Comparison of ENCODE assay signal across 8 cellular contexts in genomic region chr3:125585595-125586223, GRCh38. TPM values are rescaled to one million over a fixed set of nuclear protein-coding genes. Genes with fewer than 3 reads are reported as not detected.
DNase-seq lines count a peak whose midpoint lies in the region; ATAC-seq and TF ChIP-seq lines count a peak whose summit lies in the region.

No MANE protein-coding gene starts in this region.

- H3K9me3 ChIP-seq in CD4-positive, alpha-beta T cell (ENCODE audit: control insufficient read depth, low read length), result no peaks in the 10 kb centered on the region

- DNase-seq in CD4-positive, alpha-beta T cell, result peak in 8 of 10 experiments; percentile 5 to 37 (median 18)
- DNase-seq in H7 (peak; percentile 62), NCI-H345 (lab: John Stamatoyannopoulos, UW) (peak; percentile 7), fibroblast of mammary gland (ENCODE audit: low read depth) (peak; percentile 80), nephron progenitor cell (peak; percentile 66), mesenteric fat pad (ENCODE audit: low spot score) (no peak)
- DNase-seq in activated CD4-positive, alpha-beta memory T cell treated with anti-CD3 and anti-CD28 coated beads for 36 hours, result peak; percentile 57

- no peak overlapping the region for H3K4me3 Mint-ChIP-seq in CD4-positive, alpha-beta T cell
- no peak overlapping the region for H3K4me3 Mint-ChIP-seq in activated CD4-positive, alpha-beta memory T cell treated with anti-CD3 and anti-CD28 coated beads for 36 hours
- H3K4me3 Mint-ChIP-seq in nephron progenitor cell, result no peak overlapping the region

- no peaks in the 10 kb centered on the region for H3K27me3 Mint-ChIP-seq in CD4-positive, alpha-beta T cell
- no peaks in the 10 kb centered on the region for H3K27me3 Mint-ChIP-seq in activated CD4-positive, alpha-beta memory T cell treated with anti-CD3 and anti-CD28 coated beads for 36 hours
- H3K27me3 Mint-ChIP-seq in nephron progenitor cell (ENCODE audit: low read depth, poor library complexity), result no peaks in the 10 kb centered on the region

- no peaks in the 10 kb centered on the region for H3K36me3 ChIP-seq in H7 (replicated peaks; ENCODE audit: control insufficient read depth, insufficient read depth, low read length)

- no peak overlapping the region for H3K27ac Mint-ChIP-seq in CD4-positive, alpha-beta T cell
- H3K27ac Mint-ChIP-seq in activated CD4-positive, alpha-beta memory T cell treated with anti-CD3 and anti-CD28 coated beads for 36 hours, result no peak overlapping the region
- H3K27ac Mint-ChIP-seq in nephron progenitor cell, result no peak overlapping the region

- H3K27ac ChIP-seq in CD4-positive, alpha-beta T cell (ENCODE audit: low read depth, low read length), result no peak overlapping the region

- peaks cover 28% of the 10 kb centered on the region for H3K4me1 Mint-ChIP-seq in CD4-positive, alpha-beta T cell (ENCODE audit: low read depth)
- peaks cover 23% of the 10 kb centered on the region for H3K4me1 Mint-ChIP-seq in activated CD4-positive, alpha-beta memory T cell treated with anti-CD3 and anti-CD28 coated beads for 36 hours (ENCODE audit: low read depth)
- peaks cover 5% of the 10 kb centered on the region for H3K4me1 Mint-ChIP-seq in nephron progenitor cell

- no peaks in the 10 kb centered on the region for H3K27me3 ChIP-seq in CD4-positive, alpha-beta T cell (ENCODE audit: control insufficient read depth, insufficient read depth, low read length)
- H3K27me3 ChIP-seq in H7 (ENCODE audit: control insufficient read depth, insufficient read depth, low read length), result no peaks in the 10 kb centered on the region

- H3K4me3 ChIP-seq in H7 (ENCODE audit: insufficient read depth, low read depth, low read length), result no peak overlapping the region
- no peak overlapping the region for H3K4me3 ChIP-seq in fibroblast of mammary gland (ENCODE audit: control insufficient read depth, low read depth, low read length)

- H3K9me3 Mint-ChIP-seq in CD4-positive, alpha-beta T cell, result no peaks in the 10 kb centered on the region
- H3K9me3 Mint-ChIP-seq in activated CD4-positive, alpha-beta memory T cell treated with anti-CD3 and anti-CD28 coated beads for 36 hours, result no peaks in the 10 kb centered on the region
- H3K9me3 Mint-ChIP-seq in nephron progenitor cell, result no peaks in the 10 kb centered on the region

- ATAC-seq in CD4-positive, alpha-beta T cell (ENCODE audit: poor library complexity), result peak; percentile 46
- no peak for ATAC-seq in GM21529 (IDR thresholded peaks at IDR 0.05; ENCODE audit: unreplicated experiment)

- CTCF ChIA-PET in CD4-positive, alpha-beta T cell (lab: Charles Lee), result interaction anchor here (0.7 to 2.4 kb wide), 8 partner anchors 9 to 853 kb away, joined by 3 to 15 read pairs (median 5); partner anchors contain the start of genes OSBPL11 and SNX4
- CTCF ChIA-PET in activated CD4-positive, alpha-beta memory T cell treated with anti-CD3 and anti-CD28 coated beads for 36 hours (lab: Charles Lee), result interaction anchor here (0.6 to 4.7 kb wide), 33 partner anchors 9 to 825 kb away, joined by 3 to 36 read pairs (median 4); partner anchors contain the start of genes OSBPL11, SNX4 and ZNF148

- intact Hi-C loops in CD4-positive, alpha-beta T cell (cut with DNase I, micrococcal nuclease), result loop anchor here (1.0 to 10.0 kb wide), 5 partner anchors 588 to 824 kb away; no protein-coding TSS in a partner anchor
- intact Hi-C loops in activated CD4-positive, alpha-beta memory T cell treated with anti-CD3 and anti-CD28 coated beads for 36 hours (cut with micrococcal nuclease), result loop anchor here (5.0 to 10.0 kb wide), 5 partner anchors 73 to 658 kb away; no protein-coding TSS in a partner anchor

- POLR2A ChIA-PET in CD4-positive, alpha-beta T cell (lab: Charles Lee), result interaction anchor here (0.7 to 1.1 kb wide), 2 partner anchors 10 to 401 kb away, joined by 3 read pairs; partner anchors contain the start of gene OSBPL11
- POLR2A ChIA-PET in activated CD4-positive, alpha-beta memory T cell treated with anti-CD3 and anti-CD28 coated beads for 36 hours (lab: Charles Lee), result no interaction called here

- H3K36me3 Mint-ChIP-seq in CD4-positive, alpha-beta T cell (ENCODE audit: low read depth), result peaks cover 24% of the 10 kb centered on the region
- H3K36me3 Mint-ChIP-seq in activated CD4-positive, alpha-beta memory T cell treated with anti-CD3 and anti-CD28 coated beads for 36 hours, result peaks cover 4% of the 10 kb centered on the region
- peaks cover 15% of the 10 kb centered on the region for H3K36me3 Mint-ChIP-seq in nephron progenitor cell (ENCODE audit: low read depth)

- peak; percentile 91 for TF ChIP-seq CTCF in CD4-positive, alpha-beta T cell (IDR thresholded peaks at IDR 0.05)
- TF ChIP-seq CTCF in fibroblast of mammary gland (conservative IDR thresholded peaks at IDR 0.05; ENCODE audit: control insufficient read depth, insufficient read depth, low read depth, low read length) (peak; percentile 96), nephron progenitor cell (IDR thresholded peaks at IDR 0.05) (peak; percentile 85)

RNA-seq across cellular contexts. Expression of gene OSBPL11, which starts 9.6 kb away (rescaled TPM):
- total RNA-seq in CD4-positive, alpha-beta T cell, result 1 to 10 TPM; 3.3 to 4.1 TPM
- 10.7 and 10.9 TPM in 2 replicates for total RNA-seq in H7 (2014; rRNA removed; shearing (Covaris generic))
- total RNA-seq in activated CD4-positive, alpha-beta memory T cell treated with anti-CD3 and anti-CD28 coated beads for 36 hours, result 10 to 100 TPM; 10.4 to 10.7 TPM
- 31.4 TPM for total RNA-seq in mesenteric fat pad
